In genomic region chr17:8029121-8029520, GRCh38 we compare ENCODE assay signal across 26 cellular contexts. TPM values are rescaled to one million over a fixed set of nuclear protein-coding genes. Genes with fewer than 3 reads are reported as not detected.
DNase-seq lines count a peak whose midpoint lies in the region; ATAC-seq, FAIRE-seq and TF ChIP-seq lines count a peak whose summit lies in the region.
"Had no signal": no experiment of that assay in that cellular context is flagged by ENCODE, and none has a peak within 500 bp of the region (broad histone marks: within the 10 kb centered on the region; RNA-seq: fewer than 3 reads in every experiment).

No MANE protein-coding gene starts in this region.

- H3K4me1 ChIP-seq in mammary epithelial cell (ENCODE audit: insufficient read depth, low read length) (peaks cover 11% of the 10 kb centered on the region), keratinocyte (ENCODE audit: control insufficient read depth, extremely low read depth, insufficient read depth, low read length) (peaks cover 10% of the 10 kb centered on the region), left lung (peaks cover 0 to 10% of the 10 kb centered on the region in 2 donors)
- H3K4me1 ChIP-seq: psoas muscle had no signal

- H3K27ac ChIP-seq in mammary epithelial cell (ENCODE audit: insufficient read depth, low read depth, low read length) (peak overlapping the region; percentile 10), keratinocyte (ENCODE audit: control insufficient read depth, insufficient read depth, low read length) (no peak overlapping the region), left lung (no peak overlapping the region)
- H3K27ac ChIP-seq: psoas muscle, WERI-Rb-1 had no signal

- H3K36me3 ChIP-seq in mammary epithelial cell (ENCODE audit: insufficient read depth, low read length) (no peaks in the 10 kb centered on the region), keratinocyte (ENCODE audit: control insufficient read depth in 2 of 2, extremely low read depth in 1 of 2, insufficient read depth in 2 of 2, low read length in 2 of 2) (no peaks in the 10 kb centered on the region), left lung (no peaks in the 10 kb centered on the region)
- H3K36me3 ChIP-seq: WERI-Rb-1 had no signal

- dilution Hi-C loops in mammary epithelial cell (cut with HindIII; ENCODE audit: low sequenced_read_pairs) (no loop called here), keratinocyte (cut with MboI; ENCODE audit: extremely low pct_ligation_motif_present, low sequenced_read_pairs) (no loop called here)

- peak; percentile 23 for DNase-seq in AG10803 (ENCODE audit: low read depth)
- DNase-seq in HTR-8/SVneo (ENCODE audit: insufficient read length, low spot score) = no peak
- DNase-seq in mammary epithelial cell = peak; percentile 95
- DNase-seq in keratinocyte (ENCODE audit: low read depth, low spot score) = no peak
- DNase-seq in NOMO-1 (lab: John Stamatoyannopoulos, UW; ENCODE audit: unreplicated experiment in 2 of 2) = no peak
- DNase-seq in COR-L47 (lab: John Stamatoyannopoulos, UW) = no peak
- DNase-seq in stimulated activated CD4-positive, alpha-beta T cell treated with anti-CD3 and anti-CD28 coated beads, Interleukin-4, amount 100 ng/mL, for 24 hours = no peak
- no peak for DNase-seq in left lung
- DNase-seq: ACHN; activated CD4-positive, alpha-beta T cell treated with anti-CD3 and anti-CD28 coated beads, Interleukin-2, amount 50 U/mL, for 48 hours; activated naive CD4-positive, alpha-beta T cell; CD8-positive, alpha-beta memory T cell; DMS79 treated with DMSO at 0.1 percent for 48 hours; hypothalamus; NCI-H1417 treated with DMSO at 0.1 percent for 48 hours; NCI-H526; psoas muscle; SIG-M5; stimulated activated CD4-positive, alpha-beta T cell treated with anti-CD3 and anti-CD28 coated beads, Interleukin-12 subunit alpha, Interleukin-12 subunit beta, amount 100 ng/mL, for 4 hours; T-helper 17 cell; WERI-Rb-1 had no signal

- H4K20me1 ChIP-seq in mammary epithelial cell (ENCODE audit: insufficient read depth, low read length) (no peaks in the 10 kb centered on the region), keratinocyte (ENCODE audit: control insufficient read depth, extremely low read depth, insufficient read depth, low read length) (no peaks in the 10 kb centered on the region)

- H3K4me3 ChIP-seq in AG10803 (ENCODE audit: low read length) = no peak overlapping the region
- H3K4me3 ChIP-seq in mammary epithelial cell (replicated peaks in 1 of 3; ENCODE audit: insufficient read depth in 1 of 3, low read depth in 2 of 3, low read length in 3 of 3) = no peak overlapping the region
- peak overlapping the region in 1 of 3 experiments; percentile 9 for H3K4me3 ChIP-seq in keratinocyte (ENCODE audit: control insufficient read depth in 2 of 3, extremely low read depth in 1 of 3, insufficient read depth in 2 of 3, low read depth in 1 of 3, low read length in 3 of 3)
- no peak overlapping the region for H3K4me3 ChIP-seq in left lung
- H3K4me3 ChIP-seq: GM23338, psoas muscle had no signal

- no peak for ATAC-seq in left lung
- ATAC-seq: GM23338, psoas muscle, T-helper 17 cell had no signal

- 31% methylated on average over 5 of the region's 5 CpGs for WGBS in mammary epithelial cell (ENCODE audit: low coverage, missing lambda C conversion rate)

- FAIRE-seq in HTR-8/SVneo (lab: Jason Lieb, UNC) = peak; percentile 88
- FAIRE-seq in keratinocyte (lab: Jason Lieb, UNC) = peak; percentile 100

- H2AFZ ChIP-seq in mammary epithelial cell (ENCODE audit: low read depth, low read length) (peak overlapping the region; percentile 24), keratinocyte (ENCODE audit: control insufficient read depth, low read length) (no peak overlapping the region)
- H2AFZ ChIP-seq: GM23338 had no signal

- in situ Hi-C loops in mammary epithelial cell (cut with MboI; ENCODE audit: low sequenced_read_pairs in 2 of 2) = no loop called here

- CTCF ChIA-PET in mammary epithelial cell (lab: Charles Lee; ENCODE audit: low non-redundant PET) = no interaction called here

- BruUV-seq in mammary epithelial cell (replicated peaks; lab: Mats Ljungman, UMichigan) = no TSS peak

- TF ChIP-seq CTCF in AG10803 (conservative IDR thresholded peaks at IDR 0.05; ENCODE audit: low read length) = no peak
- no peak for TF ChIP-seq CTCF in mammary epithelial cell (conservative IDR thresholded peaks at IDR 0.05 in 1 of 2, IDR thresholded peaks at IDR 0.05 in 1 of 2; ENCODE audit: extremely low read depth in 1 of 2, insufficient read depth in 1 of 2, low read depth in 1 of 2, low read length in 2 of 2)
- no peak for TF ChIP-seq CTCF in keratinocyte (optimal IDR thresholded peaks at IDR 0.05 in 1 of 3, IDR thresholded peaks at IDR 0.05 in 1 of 3, conservative IDR thresholded peaks at IDR 0.05 in 1 of 3; ENCODE audit: extremely low read depth in 1 of 3, insufficient read depth in 2 of 3, low read length in 3 of 3)
- TF ChIP-seq CTCF in left lung (IDR thresholded peaks at IDR 0.05) = no peak

- no peak overlapping the region for H3K9ac ChIP-seq in mammary epithelial cell (ENCODE audit: insufficient read depth, low read length)
- H3K9ac ChIP-seq in keratinocyte (ENCODE audit: control insufficient read depth, extremely low read depth, insufficient read depth, low read length) = no peak overlapping the region

- intact Hi-C loops in mammary epithelial cell (cut with micrococcal nuclease) (loop anchor here (1.0 kb wide), 1 partner anchor 10 kb away; no protein-coding TSS in a partner anchor), left lung (cut with DNase I) (no loop called here)

- H3K9me3 ChIP-seq in mammary epithelial cell (replicated peaks; ENCODE audit: insufficient read depth, low read length) = peaks cover 5% of the 10 kb centered on the region
- no peaks in the 10 kb centered on the region for H3K9me3 ChIP-seq in keratinocyte (ENCODE audit: control insufficient read depth, low read depth, low read length)
- no peaks in the 10 kb centered on the region for H3K9me3 ChIP-seq in left lung
- H3K9me3 ChIP-seq: psoas muscle had no signal

- H3K4me2 ChIP-seq in mammary epithelial cell (ENCODE audit: insufficient read depth, low read depth, low read length) (peak overlapping the region; percentile 20), keratinocyte (ENCODE audit: control insufficient read depth, extremely low read depth, insufficient read depth, low read depth, low read length) (peak overlapping the region; percentile 42)
- H3K4me2 ChIP-seq: GM23338 had no signal

- H3K79me2 ChIP-seq in mammary epithelial cell (ENCODE audit: insufficient read depth, low read length) = no peaks in the 10 kb centered on the region
- no peaks in the 10 kb centered on the region for H3K79me2 ChIP-seq in keratinocyte (ENCODE audit: control insufficient read depth, insufficient read depth, low read length)

- H3K27me3 ChIP-seq in mammary epithelial cell (ENCODE audit: insufficient read depth, low read length) (no peaks in the 10 kb centered on the region), keratinocyte (ENCODE audit: control insufficient read depth, extremely low read depth, insufficient read depth, low read length) (no peaks in the 10 kb centered on the region), left lung (peaks cover 0 to 40% of the 10 kb centered on the region in 2 donors)

- no peaks in the 10 kb centered on the region for H3K9me1 ChIP-seq in keratinocyte (ENCODE audit: control insufficient read depth, extremely low read depth, insufficient read depth, low read length)

RNA-seq across cellular contexts. Expression of gene ALOX15B, which starts 9.7 kb away (rescaled TPM):
- total RNA-seq in mammary epithelial cell (10 to 100 TPM; 43.5 to 45.3 TPM), left lung (100 to 1,000 TPM in 1 of 2 donors, 10 to 100 TPM in 1; 52.5 to 112 TPM)
- polyA plus RNA-seq in mammary epithelial cell (83.5 TPM), keratinocyte (29.7 to 56.5 TPM (median 31.9 TPM) in 3 replicates)
- polyA minus RNA-seq in mammary epithelial cell (66.6 TPM), keratinocyte (29.3 to 58.7 TPM (median 57.8 TPM) in 3 replicates)
- 33.1 TPM for polyA plus RNA-seq in keratinocyte (2011; ENCODE audit: low read depth)
- 33.5 and 59.6 TPM in 2 replicates for polyA plus RNA-seq in keratinocyte (2011; cell fraction: cytosol; rRNA removed)
- polyA plus RNA-seq in keratinocyte (2011; cell fraction: nucleus; rRNA removed) = 58.5 and 90.2 TPM in 2 replicates
- polyA plus RNA-seq in keratinocyte (2012; ENCODE audit: low replicate concordance) = 36.8 and 91.2 TPM in 2 replicates
- polyA minus RNA-seq in keratinocyte (2011; cell fraction: cytosol; rRNA and poly(A)+ RNA removed) = 41.8 TPM
- 34.5 and 48.1 TPM in 2 replicates for polyA minus RNA-seq in keratinocyte (2011; cell fraction: nucleus; rRNA and poly(A)+ RNA removed)
- total RNA-seq: CD8-positive, alpha-beta memory T cell; fibroblast of villous mesenchyme; T-helper 17 cell; temporal lobe had no signal
- polyA plus RNA-seq: CD8-positive, alpha-beta memory T cell; neural cell had no signal

RNA-seq across cellular contexts. Expression of gene GUCY2D, which starts 26.7 kb away (rescaled TPM):
- under 1 TPM in 1 of 2 donors, not detected in 1; 0.47 TPM for total RNA-seq in mammary epithelial cell
- 0.01 TPM for polyA plus RNA-seq in mammary epithelial cell
- not detected for polyA minus RNA-seq in mammary epithelial cell
- 0.25 to 0.42 TPM in 2 of 3 replicates, not detected in the other for polyA plus RNA-seq in keratinocyte
- polyA plus RNA-seq in keratinocyte (2011; ENCODE audit: low read depth) = not detected
- polyA plus RNA-seq in keratinocyte (2011; cell fraction: cytosol; rRNA removed) = 0.01 TPM in 1 of 2 replicates, not detected in the other
- polyA plus RNA-seq in keratinocyte (2011; cell fraction: nucleus; rRNA removed) = not detected in 2 replicates
- 0.13 and 0.59 TPM in 2 replicates for polyA plus RNA-seq in keratinocyte (2012; ENCODE audit: low replicate concordance)
- not detected in 3 replicates for polyA minus RNA-seq in keratinocyte
- not detected for polyA minus RNA-seq in keratinocyte (2011; cell fraction: cytosol; rRNA and poly(A)+ RNA removed)
- polyA minus RNA-seq in keratinocyte (2011; cell fraction: nucleus; rRNA and poly(A)+ RNA removed) = not detected in 2 replicates
- total RNA-seq in left lung = 1 to 10 TPM; 1.1 to 3.4 TPM
- total RNA-seq: aorta; CD8-positive, alpha-beta memory T cell; fibroblast of villous mesenchyme; psoas muscle had no signal
- polyA plus RNA-seq: aorta, psoas muscle had no signal

RNA-seq across cellular contexts. Expression of gene ALOX12B, which starts 58.4 kb away (rescaled TPM):
- total RNA-seq in mammary epithelial cell = 1 to 10 TPM in 1 of 2 donors, under 1 TPM in 1; 0.33 to 1.2 TPM
- polyA plus RNA-seq in mammary epithelial cell = 0.22 TPM
- 6.0 TPM for polyA minus RNA-seq in mammary epithelial cell
- 0.43 to 0.75 TPM (median 0.47 TPM) in 3 replicates for polyA plus RNA-seq in keratinocyte
- polyA plus RNA-seq in keratinocyte (2011; ENCODE audit: low read depth) = 98.5 TPM
- 0.41 and 0.44 TPM in 2 replicates for polyA plus RNA-seq in keratinocyte (2011; cell fraction: cytosol; rRNA removed)
- polyA plus RNA-seq in keratinocyte (2011; cell fraction: nucleus; rRNA removed) = 1.9 and 2.0 TPM in 2 replicates
- 0.85 and 126 TPM in 2 replicates for polyA plus RNA-seq in keratinocyte (2012; ENCODE audit: low replicate concordance)
- 0.20 to 2.1 TPM (median 1.4 TPM) in 3 replicates for polyA minus RNA-seq in keratinocyte
- not detected for polyA minus RNA-seq in keratinocyte (2011; cell fraction: cytosol; rRNA and poly(A)+ RNA removed)
- polyA minus RNA-seq in keratinocyte (2011; cell fraction: nucleus; rRNA and poly(A)+ RNA removed) = 1.5 and 1.7 TPM in 2 replicates
- total RNA-seq in left lung = under 1 TPM in 1 of 2 donors, not detected in 1; 0.32 TPM
- total RNA-seq: aorta, fibroblast of villous mesenchyme, psoas muscle, T-helper 17 cell, temporal lobe had no signal
- polyA plus RNA-seq: CD8-positive, alpha-beta memory T cell; psoas muscle had no signal

Comparison
In these comparisons a context has a peak if more than half of its experiments do, and no peak if none do; other contexts are left out.
1. DNase-seq: peak in AG10803 (single experiment) and mammary epithelial cell (single experiment); none in HTR-8/SVneo (single experiment), keratinocyte (single experiment), NOMO-1 (0 of 2), COR-L47 (single experiment), stimulated activated CD4-positive, alpha-beta T cell treated with anti-CD3 and anti-CD28 coated beads, Interleukin-4, amount 100 ng/mL, for 24 hours (single experiment) and left lung (0 of 2).